18 cellular contexts compared by ENCODE assay signal in genomic region chrX:50036481-50036880, GRCh38.
"Had no signal": no experiment of that assay in that cellular context is flagged by ENCODE, and none has a peak within 500 bp of the region (broad histone marks: within the 10 kb centered on the region; RNA-seq: fewer than 3 reads in every experiment).

No MANE protein-coding gene starts in this region.

- DNase-seq: activated CD4-positive, alpha-beta T cell treated with anti-CD3 and anti-CD28 coated beads for 36 hours; activated CD4-positive, alpha-beta T cell treated with anti-CD3 and anti-CD28 coated beads, Interleukin-2, amount 50 U/mL, for 48 hours; activated gamma-delta T cell; effector CD4-positive, alpha-beta T cell; foreskin fibroblast; hippocampal formation; mucosa of descending colon; naive B cell; spleen; stimulated activated CD4-positive, alpha-beta T cell treated with anti-CD3 and anti-CD28 coated beads, Interleukin-4, amount 100 ng/mL, for 4 hours; testis; upper lobe of left lung had no signal

- H3K9me3 ChIP-seq: esophagus muscularis mucosa, mucosa of descending colon, spleen, testis, upper lobe of left lung had no signal

- H3K9ac ChIP-seq: parathyroid adenoma had no signal

- ATAC-seq: activated CD4-positive, alpha-beta T cell treated with anti-CD3 and anti-CD28 coated beads for 36 hours; activated naive CD4-positive, alpha-beta T cell treated with anti-CD3 and anti-CD28 coated beads, Interleukin-2, amount 50 U/mL, for 72 hours; left lobe of liver; mucosa of descending colon; stimulated activated memory B cell treated with anti-CD40 and anti-IgM and Interleukin-4, amounts not matched to agents 10 μg/mL and 1 μg/mL and 100 μg/mL, for 72 hours had no signal

- H3K4me3 ChIP-seq: coronary artery, esophagus muscularis mucosa, mucosa of descending colon, spleen, testis, upper lobe of left lung had no signal

- H2AFZ ChIP-seq: parathyroid adenoma had no signal

- H3K79me2 ChIP-seq: parathyroid adenoma had no signal

- H3K27me3 ChIP-seq: esophagus muscularis mucosa, spleen, testis, upper lobe of left lung had no signal

- H3K36me3 ChIP-seq: esophagus muscularis mucosa, spleen, upper lobe of left lung had no signal

- H3K4me1 ChIP-seq: parathyroid adenoma, spleen, testis, upper lobe of left lung had no signal

- H3K27ac ChIP-seq: coronary artery, esophagus muscularis mucosa, parathyroid adenoma, spleen, testis, upper lobe of left lung had no signal
